ENCODE assay signal across 18 cellular contexts in genomic region chr10:23053036-23053435, GRCh38. TPM values are rescaled to one million over a fixed set of nuclear protein-coding genes. Genes with fewer than 3 reads are reported as not detected.
DNase-seq lines count a peak whose midpoint lies in the region; ATAC-seq and TF ChIP-seq lines count a peak whose summit lies in the region.
"Had no signal": no experiment of that assay in that cellular context is flagged by ENCODE, and none has a peak within 500 bp of the region (broad histone marks: within the 10 kb centered on the region; RNA-seq: fewer than 3 reads in every experiment).

No MANE protein-coding gene starts in this region.

- H3K27me3 Mint-ChIP-seq in neural crest cell (ENCODE audit: low read depth): no peaks in the 10 kb centered on the region

- peak overlapping the region; percentile 13 for H3K27ac Mint-ChIP-seq in neural crest cell (ENCODE audit: unreplicated experiment)
- H3K27ac Mint-ChIP-seq: activated CD8-positive, alpha-beta memory T cell treated with anti-CD3 and anti-CD28 coated beads, Interleukin-2, amount 10 ng/mL, durations not matched to agents 7 days and 5 days; memory B cell; stimulated activated effector memory CD8-positive, alpha-beta T cell treated with anti-CD3 and anti-CD28 coated beads, Interleukin-12 subunit alpha, Interleukin-12 subunit beta, amount 100 ng/mL, for 72 hours had no signal

- TF ChIP-seq POLR2A in esophagus muscularis mucosa (IDR thresholded peaks at IDR 0.05; ENCODE audit: low read depth) (no peak), prostate gland (IDR thresholded peaks at IDR 0.05) (no peak), body of pancreas (IDR thresholded peaks at IDR 0.05) (no peak)

- intact Hi-C loops in esophagus muscularis mucosa (cut with DNase I) (no loop called here), prostate gland (cut with DNase I) (no loop called here), body of pancreas (cut with DNase I) (no loop called here)

- H3K27ac ChIP-seq in esophagus muscularis mucosa (replicated peaks in 1 of 4): no peak overlapping the region
- H3K27ac ChIP-seq in prostate gland: no peak overlapping the region
- H3K27ac ChIP-seq in body of pancreas: no peak overlapping the region
- H3K27ac ChIP-seq: BLaER1, VCaP had no signal

- peaks cover 45% of the 10 kb centered on the region for H3K4me1 Mint-ChIP-seq in neural crest cell
- H3K4me1 Mint-ChIP-seq: activated CD8-positive, alpha-beta memory T cell treated with anti-CD3 and anti-CD28 coated beads, Interleukin-2, amount 10 ng/mL, durations not matched to agents 7 days and 5 days; memory B cell; stimulated activated effector memory CD8-positive, alpha-beta T cell treated with anti-CD3 and anti-CD28 coated beads, Interleukin-12 subunit alpha, Interleukin-12 subunit beta, amount 100 ng/mL, for 72 hours had no signal

- H3K36me3 Mint-ChIP-seq in neural crest cell (ENCODE audit: low read depth): no peaks in the 10 kb centered on the region
- H3K36me3 Mint-ChIP-seq: activated CD8-positive, alpha-beta memory T cell treated with anti-CD3 and anti-CD28 coated beads, Interleukin-2, amount 10 ng/mL, durations not matched to agents 7 days and 5 days; memory B cell; stimulated activated effector memory CD8-positive, alpha-beta T cell treated with anti-CD3 and anti-CD28 coated beads, Interleukin-12 subunit alpha, Interleukin-12 subunit beta, amount 100 ng/mL, for 72 hours had no signal

- H3K4me1 ChIP-seq in esophagus muscularis mucosa (no peaks in the 10 kb centered on the region), prostate gland (replicated peaks) (no peaks in the 10 kb centered on the region), body of pancreas (no peaks in the 10 kb centered on the region)
- H3K4me1 ChIP-seq: BLaER1 had no signal

- H3K9me3 ChIP-seq in esophagus muscularis mucosa (no peaks in the 10 kb centered on the region), prostate gland (no peaks in the 10 kb centered on the region), body of pancreas (no peaks in the 10 kb centered on the region)
- H3K9me3 ChIP-seq: BLaER1 had no signal

- 57% methylated on average over 1 of the region's 1 CpG for WGBS in esophagus muscularis mucosa
- WGBS in prostate gland: 50% methylated on average over 1 of the region's 1 CpG
- 84 to 91% methylated on average over 1 of the region's 1 CpG for WGBS in body of pancreas, 2 donors

- H3K36me3 ChIP-seq in esophagus muscularis mucosa: no peaks in the 10 kb centered on the region
- H3K36me3 ChIP-seq in prostate gland: no peaks in the 10 kb centered on the region
- no peaks in the 10 kb centered on the region for H3K36me3 ChIP-seq in body of pancreas (replicated peaks in 1 of 2; ENCODE audit: insufficient read depth in 1 of 2, low read depth in 2 of 2)
- H3K36me3 ChIP-seq: BLaER1 had no signal

- no peak overlapping the region for H3K4me3 Mint-ChIP-seq in neural crest cell
- H3K4me3 Mint-ChIP-seq: activated CD8-positive, alpha-beta memory T cell treated with anti-CD3 and anti-CD28 coated beads, Interleukin-2, amount 10 ng/mL, durations not matched to agents 7 days and 5 days; memory B cell; stimulated activated effector memory CD8-positive, alpha-beta T cell treated with anti-CD3 and anti-CD28 coated beads, Interleukin-12 subunit alpha, Interleukin-12 subunit beta, amount 100 ng/mL, for 72 hours had no signal

- H3K4me3 ChIP-seq in esophagus muscularis mucosa (no peak overlapping the region), prostate gland (no peak overlapping the region), body of pancreas (no peak overlapping the region)
- H3K4me3 ChIP-seq: BLaER1 had no signal

- no peak for TF ChIP-seq EP300 in esophagus muscularis mucosa (IDR thresholded peaks at IDR 0.05)

- H3K27me3 ChIP-seq in esophagus muscularis mucosa: no peaks in the 10 kb centered on the region
- no peaks in the 10 kb centered on the region for H3K27me3 ChIP-seq in prostate gland (replicated peaks; ENCODE audit: insufficient read depth)
- H3K27me3 ChIP-seq in body of pancreas: no peaks in the 10 kb centered on the region
- H3K27me3 ChIP-seq: BLaER1 had no signal

- TF ChIP-seq CTCF in esophagus muscularis mucosa (IDR thresholded peaks at IDR 0.05) (no peak), neural crest cell (conservative IDR thresholded peaks at IDR 0.05) (no peak), prostate gland (IDR thresholded peaks at IDR 0.05) (no peak), body of pancreas (IDR thresholded peaks at IDR 0.05) (no peak)

- ATAC-seq in GM21723 (IDR thresholded peaks at IDR 0.05; ENCODE audit: unreplicated experiment) (no peak), HG03097 (IDR thresholded peaks at IDR 0.05; ENCODE audit: low FRiP score, unreplicated experiment) (no peak), body of pancreas (no peak)
- ATAC-seq: activated CD8-positive, alpha-beta memory T cell treated with anti-CD3 and anti-CD28 coated beads, Interleukin-2, amount 10 ng/mL, durations not matched to agents 7 days and 5 days; stimulated activated effector memory CD8-positive, alpha-beta T cell treated with anti-CD3 and anti-CD28 coated beads, Interleukin-12 subunit alpha, Interleukin-12 subunit beta, amount 100 ng/mL, for 72 hours had no signal

- H3K9me3 Mint-ChIP-seq in neural crest cell: peaks cover 2% of the 10 kb centered on the region
- H3K9me3 Mint-ChIP-seq: memory B cell; stimulated activated effector memory CD8-positive, alpha-beta T cell treated with anti-CD3 and anti-CD28 coated beads, Interleukin-12 subunit alpha, Interleukin-12 subunit beta, amount 100 ng/mL, for 72 hours had no signal

- peak; percentile 57 for DNase-seq in DMS79 treated with DMSO at 0.1 percent for 48 hours (lab: John Stamatoyannopoulos, UW)
- DNase-seq in NCI-H226: peak; percentile 63
- peak; percentile 39 for DNase-seq in esophagus muscularis mucosa (ENCODE audit: extremely low spot score)
- DNase-seq in neural crest cell (ENCODE audit: low read depth, low spot score): no peak
- no peak for DNase-seq in prostate gland (ENCODE audit: low spot score)
- DNase-seq in body of pancreas: no peak
- DNase-seq: activated CD8-positive, alpha-beta memory T cell treated with anti-CD3 and anti-CD28 coated beads, Interleukin-2, amount 10 ng/mL, durations not matched to agents 7 days and 5 days; activated naive CD4-positive, alpha-beta T cell treated with anti-CD3 and anti-CD28 coated beads, Interleukin-2, amount 50 U/mL, for 16 hours; central memory CD4-positive, alpha-beta T cell; NCI-H524 treated with DMSO at 0.1 percent for 48 hours; SHP77 treated with DMSO at 0.1 percent for 48 hours; stimulated activated CD4-positive, alpha-beta T cell treated with anti-CD3 and anti-CD28 coated beads, Interleukin-4, amount 100 ng/mL, for 1 hour had no signal

RNA-seq across cellular contexts. Expression of gene MSRB2, which starts 42.3 kb away (rescaled TPM):
- total RNA-seq in esophagus muscularis mucosa: 10 to 100 TPM; 36.0 to 48.6 (median 40.6) TPM
- total RNA-seq in neural crest cell: 24.6 and 28.9 TPM in 2 replicates
- 10 to 100 TPM; 21.2 to 24.5 TPM for total RNA-seq in prostate gland
- total RNA-seq in body of pancreas: 1 to 10 TPM; 4.9 to 6.3 TPM

Comparison
In these comparisons a context has a peak if more than half of its experiments do, and no peak if none do; other contexts are left out.
1. DNase-seq: peak in DMS79 treated with DMSO at 0.1 percent for 48 hours (single experiment), NCI-H226 (single experiment) and esophagus muscularis mucosa (single experiment); none in neural crest cell (single experiment), prostate gland (single experiment) and body of pancreas (0 of 4).